In genomic region chr19:29383696-29384095, GRCh38 we compare ENCODE assay signal across 16 cellular contexts.
DNase-seq lines count a peak whose midpoint lies in the region; ATAC-seq and TF ChIP-seq lines count a peak whose summit lies in the region.
"Had no signal": no experiment of that assay in that cellular context is flagged by ENCODE, and none has a peak within 500 bp of the region (broad histone marks: within the 10 kb centered on the region; RNA-seq: fewer than 3 reads in every experiment).

No MANE protein-coding gene starts in this region.

- intact Hi-C loops in sciatic nerve (cut with DNase I) = no loop called here

- DNase-seq in activated effector memory CD4-positive, alpha-beta T cell treated with anti-CD3 and anti-CD28 coated beads, Interleukin-2, amount 50 U/mL, for 16 hours = peak; percentile 6
- DNase-seq in activated effector memory CD4-positive, alpha-beta T cell treated with Interleukin-2 at 50 U/mL for 16 hours = no peak
- DNase-seq in RWPE2 (ENCODE audit: low spot score) = peak; percentile 16
- peak; percentile 29 for DNase-seq in islet precursor cell
- peak; percentile 10 for DNase-seq in sciatic nerve (ENCODE audit: low spot score)
- no peak for DNase-seq in anterior cingulate cortex (lab: John Stamatoyannopoulos, UW)
- DNase-seq in NAMALWA (ENCODE audit: low spot score) = no peak
- DNase-seq in DMS 273 treated with DMSO at 0.1 percent for 48 hours (lab: John Stamatoyannopoulos, UW) = no peak
- DNase-seq: AML-193; CD8-positive, alpha-beta memory T cell; DMS79 had no signal

- H3K4me3 ChIP-seq in RWPE2 (ENCODE audit: severe bottlenecking) = no peak overlapping the region
- H3K4me3 ChIP-seq: BLaER1, GM12878 had no signal

- no peaks in the 10 kb centered on the region for H3K27me3 ChIP-seq in RWPE2 (ENCODE audit: insufficient read depth, poor library complexity, severe bottlenecking)
- H3K27me3 ChIP-seq: BLaER1 had no signal

- no peaks in the 10 kb centered on the region for H3K36me3 ChIP-seq in RWPE2 (ENCODE audit: low read depth)
- H3K36me3 ChIP-seq: BLaER1 had no signal

- H3K27ac ChIP-seq in RWPE2 (ENCODE audit: poor library complexity, severe bottlenecking) = no peak overlapping the region
- H3K27ac ChIP-seq: 22Rv1, BLaER1, HL-60 had no signal

- TF ChIP-seq CTCF in RWPE2 (IDR thresholded peaks at IDR 0.05; ENCODE audit: poor library complexity, severe bottlenecking) = no peak

- ATAC-seq in RWPE2 (ENCODE audit: low read depth) = no peak
- no peak for ATAC-seq in sciatic nerve
- ATAC-seq: GM12878, HCT116 had no signal

- no peaks in the 10 kb centered on the region for H3K9me3 ChIP-seq in RWPE2 (ENCODE audit: severe bottlenecking)
- H3K9me3 ChIP-seq: BLaER1 had no signal

- H3K4me1 ChIP-seq in RWPE2 (ENCODE audit: insufficient read depth, poor library complexity, severe bottlenecking) = no peaks in the 10 kb centered on the region

Comparison
In these comparisons a context has a peak if more than half of its experiments do, and no peak if none do; other contexts are left out.
1. DNase-seq: peak in activated effector memory CD4-positive, alpha-beta T cell treated with anti-CD3 and anti-CD28 coated beads, Interleukin-2, amount 50 U/mL, for 16 hours (single experiment), RWPE2 (single experiment), islet precursor cell (single experiment) and sciatic nerve (single experiment); none in activated effector memory CD4-positive, alpha-beta T cell treated with Interleukin-2 at 50 U/mL for 16 hours (single experiment), anterior cingulate cortex (0 of 58), NAMALWA (single experiment) and DMS 273 treated with DMSO at 0.1 percent for 48 hours (single experiment).